ENCODE assay signal across 1 cellular context in genomic region chr16:11613381-11614303, GRCh38.
A peak's percentile ranks its signal among the peaks of the same experiment; 100 is the strongest.
TF ChIP-seq lines count a peak whose summit lies in the region.

No MANE protein-coding gene starts in this region.

TF ChIP-seq in K562, 482 proteins besides CTCF, POLR2A, EP300 and RAD21 (continued from another document and continues in another):
- 0 out of 2 replicates have a peak, but pooled peaks have one; percentile 58 for TF ChIP-seq AFF4 (CRISPR knock-in tag; IDR thresholded peaks at IDR 0.05)
- no peak for TF ChIP-seq KDM2B (CRISPR knock-in tag; IDR thresholded peaks at IDR 0.05)
- TF ChIP-seq CEBPZ (IDR thresholded peaks at IDR 0.05; ENCODE audit: borderline replicate concordance, low read depth, low read length), result no peak
- no peak for TF ChIP-seq DLX4 (CRISPR knock-in tag; IDR thresholded peaks at IDR 0.05)
- TF ChIP-seq SOX6 (IDR thresholded peaks at IDR 0.05), result peak; percentile 85
- TF ChIP-seq SIN3B (IDR thresholded peaks at IDR 0.05; ENCODE audit: low read depth), result 0 out of 2 replicates have a peak, but pooled peaks have one; percentile 12
- TF ChIP-seq SMAD3 (CRISPR knock-in tag; conservative IDR thresholded peaks at IDR 0.05), result peak; percentile 64; the same call in 1 of the 2 replicates
- no peak for TF ChIP-seq ZNF311 (CRISPR knock-in tag; IDR thresholded peaks at IDR 0.05)
- no peak for TF ChIP-seq ATF6 (CRISPR knock-in tag; IDR thresholded peaks at IDR 0.05)
- peak; percentile 94 for TF ChIP-seq ZNF24 (IDR thresholded peaks at IDR 0.05)
- TF ChIP-seq HNRNPH1 (optimal IDR thresholded peaks at IDR 0.05; ENCODE audit: low read depth, low read length), result no peak
- TF ChIP-seq FOXP4 (CRISPR knock-in tag; IDR thresholded peaks at IDR 0.05; ENCODE audit: borderline replicate concordance), result no peak
- TF ChIP-seq TFAP4 (CRISPR knock-in tag; IDR thresholded peaks at IDR 0.05; ENCODE audit: borderline replicate concordance), result peak; percentile 56; the same call in 1 of the 2 replicates
- peak; percentile 20; the same call in 1 of the 2 replicates for TF ChIP-seq FOXK1 (CRISPR knock-in tag; IDR thresholded peaks at IDR 0.05; ENCODE audit: borderline replicate concordance)
- TF ChIP-seq ZBTB8A (IDR thresholded peaks at IDR 0.05; ENCODE audit: partially characterized antibody), result no peak
- TF ChIP-seq ZBTB40 (IDR thresholded peaks at IDR 0.05), result no peak
- TF ChIP-seq ZBTB40 (CRISPR knock-in tag; IDR thresholded peaks at IDR 0.05), result no peak
- TF ChIP-seq ZNF274 (IDR thresholded peaks at IDR 0.05; ENCODE audit: borderline replicate concordance, low read depth, low read length), result no peak
- no peak for TF ChIP-seq EWSR1 (IDR thresholded peaks at IDR 0.05; ENCODE audit: borderline replicate concordance, low read depth, partially characterized antibody)
- no peak for TF ChIP-seq EZH2 (IDR thresholded peaks at IDR 0.05; ENCODE audit: borderline replicate concordance, low read depth, low read length)
- TF ChIP-seq JUND (IDR thresholded peaks at IDR 0.05; ENCODE audit: borderline replicate concordance, low read depth, low read length), result peak; percentile 98
- TF ChIP-seq JUND (tag; IDR thresholded peaks at IDR 0.05; ENCODE audit: borderline replicate concordance, low read depth, low read length), result peak; percentile 98
- no peak; a peak in 1 of 4 replicates for TF ChIP-seq ZMIZ1 (IDR thresholded peaks at IDR 0.05; ENCODE audit: low read depth in 2 of 2, low read length in 2 of 2)
- peak; percentile 93 for TF ChIP-seq ATF7 (IDR thresholded peaks at IDR 0.05)
- TF ChIP-seq TCF15 (CRISPR knock-in tag; IDR thresholded peaks at IDR 0.05), result no peak; the same call in 1 of the 2 replicates
- TF ChIP-seq PYGO2 (tag; IDR thresholded peaks at IDR 0.05), result no peak
